19 cellular contexts compared by ENCODE assay signal in genomic region chr9:109403766-109404320, GRCh38.
DNase-seq lines count a peak whose midpoint lies in the region; ATAC-seq lines count a peak whose summit lies in the region.
"Had no signal": no experiment of that assay in that cellular context is flagged by ENCODE, and none has a peak within 500 bp of the region (broad histone marks: within the 10 kb centered on the region; RNA-seq: fewer than 3 reads in every experiment).

No MANE protein-coding gene starts in this region.

- H4K91ac ChIP-seq in neuronal stem cell (ENCODE audit: low read depth, low read length, poor library complexity): no peak overlapping the region

- WGBS in neuronal stem cell (ENCODE audit: extremely low coverage in 2 of 2, insufficient read length in 2 of 2, insufficient replicate concordance in 1 of 2), 2 donors: no CpG with 5 or more reads among the region's 5 CpGs

- peaks cover 6 to 10% of the 10 kb centered on the region in 2 donors for H3K4me1 ChIP-seq in neuronal stem cell (ENCODE audit: control insufficient read depth in 2 of 2, insufficient read depth in 1 of 2, low read depth in 1 of 2, low read length in 2 of 2)
- H3K4me1 ChIP-seq: A549 had no signal

- H2BK12ac ChIP-seq in neuronal stem cell (ENCODE audit: low read length): no peak overlapping the region

- no peak overlapping the region for H3K14ac ChIP-seq in neuronal stem cell (ENCODE audit: low read length)

- H3K9ac ChIP-seq in neuronal stem cell (ENCODE audit: low read depth, low read length, poor library complexity): no peak overlapping the region

- H4K8ac ChIP-seq in neuronal stem cell (ENCODE audit: low read depth, low read length): no peak overlapping the region

- no peaks in the 10 kb centered on the region for H3K36me3 ChIP-seq in neuronal stem cell (replicated peaks in 1 of 2; ENCODE audit: control insufficient read depth in 2 of 2, insufficient read depth in 2 of 2, low read length in 2 of 2)

- no peak overlapping the region for H3K4ac ChIP-seq in neuronal stem cell (ENCODE audit: low read length)

- H3K23ac ChIP-seq in neuronal stem cell (ENCODE audit: low read depth, low read length, poor library complexity): no peak overlapping the region

- peak overlapping the region; percentile 25 for H2AFZ ChIP-seq in neuronal stem cell (ENCODE audit: low read length)

- DNase-seq in Ammon's horn (ENCODE audit: low spot score) (peak; percentile 23), LHCN-M2 (ENCODE audit: low read depth) (peak; percentile 1), caudate nucleus (lab: John Stamatoyannopoulos, UW) (peak in 8 of 61 donors; percentile 6 to 34 (median 17)), neuronal stem cell (ENCODE audit: low spot score) (no peak), NCI-H446 treated with DMSO at 0.1 percent for 48 hours (lab: John Stamatoyannopoulos, UW) (no peak), NCI-H1436 (lab: John Stamatoyannopoulos, UW) (no peak)
- DNase-seq: AML-193; CD4-positive, alpha-beta memory T cell; DMS79 treated with DMSO at 0.1 percent for 48 hours; GF-D8; Kasumi-1; NCI-H1092; NCI-H1694; NCI-H2107; NCI-H748 treated with DMSO at 0.1 percent for 48 hours had no signal

- no peaks in the 10 kb centered on the region for H3K27me3 ChIP-seq in neuronal stem cell (ENCODE audit: control insufficient read depth in 3 of 3, insufficient read depth in 3 of 3, low read depth in 1 of 3, low read length in 3 of 3)

- H2BK5ac ChIP-seq in neuronal stem cell (ENCODE audit: low read length): no peak overlapping the region

- ATAC-seq in activated CD4-positive, CD25-positive, alpha-beta regulatory T cell treated with anti-CD3 and anti-CD28 coated beads, Interleukin-2, amount 50 U/mL, for 24 hours: no peak
- ATAC-seq in HG03469 (IDR thresholded peaks at IDR 0.05; ENCODE audit: unreplicated experiment): no peak
- ATAC-seq: A549 had no signal

- H3K79me1 ChIP-seq in neuronal stem cell (ENCODE audit: low read depth, low read length): no peaks in the 10 kb centered on the region

- H2AK5ac ChIP-seq in neuronal stem cell (ENCODE audit: low read depth, low read length): no peak overlapping the region

- H2BK120ac ChIP-seq in neuronal stem cell (ENCODE audit: low read depth, low read length): no peak overlapping the region

- peak overlapping the region; percentile 54 for H3K27ac ChIP-seq in caudate nucleus (ENCODE audit: low read depth, low read length)
- no peak overlapping the region for H3K27ac ChIP-seq in neuronal stem cell (replicated peaks; ENCODE audit: low read length)
- H3K27ac ChIP-seq: A549, SK-N-MC had no signal

- H3K4me2 ChIP-seq in neuronal stem cell (ENCODE audit: insufficient read depth, low read length, poor library complexity, severe bottlenecking): no peak overlapping the region
- H3K4me2 ChIP-seq: A549 had no signal

- H3K18ac ChIP-seq in neuronal stem cell (ENCODE audit: low read length): no peak overlapping the region

- H3K9me3 ChIP-seq in neuronal stem cell (replicated peaks in 1 of 2; ENCODE audit: control insufficient read depth in 2 of 2, insufficient read depth in 1 of 2, low read depth in 1 of 2, low read length in 2 of 2): no peaks in the 10 kb centered on the region
- H3K9me3 ChIP-seq: A549 had no signal

- H2BK15ac ChIP-seq in neuronal stem cell (ENCODE audit: low read length): no peak overlapping the region

- no peak overlapping the region for H3K4me3 ChIP-seq in neuronal stem cell (ENCODE audit: low read length in 2 of 2)
- H3K4me3 ChIP-seq: A549, SK-N-MC had no signal

Comparison
In these comparisons a context has a peak if more than half of its experiments do, and no peak if none do; other contexts are left out.
1. DNase-seq: peak in Ammon's horn (single experiment) and LHCN-M2 (single experiment); none in neuronal stem cell (single experiment), NCI-H446 treated with DMSO at 0.1 percent for 48 hours (single experiment) and NCI-H1436 (single experiment).